Comparison of ENCODE assay signal across 1 cellular context in the genomic region with DNA sequence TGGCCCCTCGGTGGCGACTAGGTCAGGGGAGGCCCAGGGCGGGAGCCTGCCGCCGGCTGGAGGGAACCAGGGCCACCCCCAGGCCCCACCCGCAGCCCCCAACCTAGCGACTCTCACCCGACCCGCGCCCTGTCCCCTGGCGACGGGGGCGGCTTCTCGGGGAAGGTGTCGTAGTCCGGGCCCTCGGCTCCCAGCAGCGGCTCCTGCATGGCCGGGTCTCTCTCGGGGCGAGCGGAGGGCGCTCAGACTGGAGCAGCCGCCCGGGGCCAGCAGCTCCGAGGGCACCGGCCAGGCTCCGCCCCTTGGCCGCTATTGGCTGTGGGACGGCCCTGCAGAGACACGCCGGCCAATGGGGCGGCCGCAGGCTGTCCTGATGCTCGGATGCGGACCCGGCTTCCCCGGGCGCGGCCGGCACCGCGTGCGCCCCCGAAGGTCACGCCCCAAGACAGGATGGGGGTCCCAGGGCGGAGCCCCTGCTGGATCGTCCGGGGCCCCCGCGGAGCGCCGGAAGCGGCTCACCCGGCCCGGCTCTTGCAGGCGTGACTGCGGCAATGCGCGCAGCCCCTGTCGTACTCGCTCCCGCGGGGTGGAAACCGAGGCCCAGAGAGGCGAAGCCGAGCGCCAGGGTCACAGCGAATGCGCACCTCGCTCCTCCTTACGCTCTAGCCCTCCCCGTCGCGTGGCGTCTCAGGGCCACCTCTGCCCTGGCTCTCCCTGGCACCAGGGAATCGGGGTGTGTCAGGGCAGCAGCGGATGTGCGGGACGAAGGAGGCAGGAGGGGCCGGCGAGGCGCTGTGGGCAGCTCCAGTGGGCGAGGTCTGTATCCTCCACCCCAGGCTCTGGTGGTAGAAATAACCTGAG.
TF ChIP-seq lines count a peak whose summit lies in the region.

A gene with protein sequence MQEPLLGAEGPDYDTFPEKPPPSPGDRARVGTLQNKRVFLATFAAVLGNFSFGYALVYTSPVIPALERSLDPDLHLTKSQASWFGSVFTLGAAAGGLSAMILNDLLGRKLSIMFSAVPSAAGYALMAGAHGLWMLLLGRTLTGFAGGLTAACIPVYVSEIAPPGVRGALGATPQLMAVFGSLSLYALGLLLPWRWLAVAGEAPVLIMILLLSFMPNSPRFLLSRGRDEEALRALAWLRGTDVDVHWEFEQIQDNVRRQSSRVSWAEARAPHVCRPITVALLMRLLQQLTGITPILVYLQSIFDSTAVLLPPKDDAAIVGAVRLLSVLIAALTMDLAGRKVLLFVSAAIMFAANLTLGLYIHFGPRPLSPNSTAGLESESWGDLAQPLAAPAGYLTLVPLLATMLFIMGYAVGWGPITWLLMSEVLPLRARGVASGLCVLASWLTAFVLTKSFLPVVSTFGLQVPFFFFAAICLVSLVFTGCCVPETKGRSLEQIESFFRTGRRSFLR (minus strand): TSS at position 249 of the 861 bp plus-strand sequence. CDS start 40 bp downstream, at position 209.

TF ChIP-seq in K562, 482 proteins besides CTCF, POLR2A, EP300 and RAD21 (continued from another document and continues in another):
- TF ChIP-seq, protein P1, sequence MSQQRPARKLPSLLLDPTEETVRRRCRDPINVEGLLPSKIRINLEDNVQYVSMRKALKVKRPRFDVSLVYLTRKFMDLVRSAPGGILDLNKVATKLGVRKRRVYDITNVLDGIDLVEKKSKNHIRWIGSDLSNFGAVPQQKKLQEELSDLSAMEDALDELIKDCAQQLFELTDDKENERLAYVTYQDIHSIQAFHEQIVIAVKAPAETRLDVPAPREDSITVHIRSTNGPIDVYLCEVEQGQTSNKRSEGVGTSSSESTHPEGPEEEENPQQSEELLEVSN (IDR thresholded peaks at IDR 0.05; ENCODE audit: borderline replicate concordance in 1 of 2, extremely low read depth in 1 of 2, insufficient read depth in 1 of 2, insufficient read length in 1 of 2, low read depth in 1 of 2, low read length in 1 of 2, poor library complexity in 1 of 2, severe bottlenecking in 1 of 2) = peak in 1 of 2 experiments; percentile 32
- no peak for TF ChIP-seq TARDBP (IDR thresholded peaks at IDR 0.05)
- TF ChIP-seq, protein P2, sequence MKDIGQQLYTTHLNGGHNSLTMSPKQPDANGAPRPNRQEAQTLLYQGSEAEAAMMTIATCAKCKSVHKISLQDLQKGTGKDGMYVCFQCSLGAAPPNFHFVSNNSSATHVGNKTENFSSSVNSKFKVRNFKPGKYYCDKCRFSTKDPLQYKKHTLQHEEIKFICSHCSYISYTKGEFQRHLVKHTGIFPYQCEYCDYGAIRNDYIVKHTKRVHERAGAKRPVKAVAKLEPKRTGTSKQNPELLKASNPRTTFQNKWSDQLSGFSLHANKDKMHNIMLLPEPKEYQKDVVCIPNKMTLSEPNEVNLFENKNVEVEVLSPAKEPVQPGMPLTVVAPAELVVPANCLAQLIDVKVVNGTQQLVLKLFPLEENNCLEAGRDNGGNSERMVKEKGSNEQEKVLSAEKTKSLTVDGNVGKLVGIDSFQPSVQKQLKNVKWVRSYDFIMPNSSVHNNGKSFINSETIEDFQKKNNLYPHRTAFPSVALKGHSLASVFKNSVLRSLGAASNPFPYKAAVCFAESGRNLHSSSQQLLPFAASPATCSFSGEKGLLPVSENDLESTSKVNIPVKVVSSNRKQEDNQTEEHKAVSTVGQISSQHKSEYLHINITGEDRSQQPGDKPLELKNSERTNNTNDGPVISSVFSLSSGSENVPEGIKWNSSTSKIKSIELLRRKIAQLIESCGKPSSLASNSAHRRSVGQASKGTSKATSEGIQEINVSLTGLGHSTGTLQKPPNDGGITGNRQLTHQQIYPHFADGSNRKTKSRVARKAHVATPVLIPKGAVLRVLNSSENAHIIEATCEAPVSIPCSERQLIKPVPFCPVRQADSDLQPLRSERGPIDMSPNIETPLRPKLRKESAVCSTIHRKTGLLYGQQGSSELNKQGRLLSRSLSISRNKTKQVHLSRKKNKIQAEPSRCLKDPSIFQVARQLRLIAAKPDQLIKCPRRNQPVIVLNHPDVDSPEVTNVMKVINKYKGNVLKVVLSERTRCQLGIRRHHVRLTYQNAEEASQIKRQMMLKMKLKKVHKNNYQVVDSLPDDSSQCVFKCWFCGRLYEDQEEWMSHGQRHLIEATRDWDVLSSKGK (CRISPR knock-in tag; IDR thresholded peaks at IDR 0.05) = no peak
- TF ChIP-seq NR2C1 (IDR thresholded peaks at IDR 0.05) = no peak
- TF ChIP-seq NR2C1 (tag; IDR thresholded peaks at IDR 0.05) = no peak
- TF ChIP-seq, protein P3, sequence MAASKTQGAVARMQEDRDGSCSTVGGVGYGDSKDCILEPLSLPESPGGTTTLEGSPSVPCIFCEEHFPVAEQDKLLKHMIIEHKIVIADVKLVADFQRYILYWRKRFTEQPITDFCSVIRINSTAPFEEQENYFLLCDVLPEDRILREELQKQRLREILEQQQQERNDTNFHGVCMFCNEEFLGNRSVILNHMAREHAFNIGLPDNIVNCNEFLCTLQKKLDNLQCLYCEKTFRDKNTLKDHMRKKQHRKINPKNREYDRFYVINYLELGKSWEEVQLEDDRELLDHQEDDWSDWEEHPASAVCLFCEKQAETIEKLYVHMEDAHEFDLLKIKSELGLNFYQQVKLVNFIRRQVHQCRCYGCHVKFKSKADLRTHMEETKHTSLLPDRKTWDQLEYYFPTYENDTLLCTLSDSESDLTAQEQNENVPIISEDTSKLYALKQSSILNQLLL (CRISPR knock-in tag; IDR thresholded peaks at IDR 0.05; ENCODE audit: borderline replicate concordance) = no peak
- TF ChIP-seq, protein P4, sequence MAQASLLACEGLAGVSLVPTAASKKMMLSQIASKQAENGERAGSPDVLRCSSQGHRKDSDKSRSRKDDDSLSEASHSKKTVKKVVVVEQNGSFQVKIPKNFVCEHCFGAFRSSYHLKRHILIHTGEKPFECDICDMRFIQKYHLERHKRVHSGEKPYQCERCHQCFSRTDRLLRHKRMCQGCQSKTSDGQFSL (CRISPR knock-in tag; IDR thresholded peaks at IDR 0.05) = no peak
- TF ChIP-seq, protein P4 (tag; IDR thresholded peaks at IDR 0.05) = no peak
- TF ChIP-seq ZNF121 (CRISPR knock-in tag; conservative IDR thresholded peaks at IDR 0.05) = no peak
- TF ChIP-seq ZNF311 (CRISPR knock-in tag; IDR thresholded peaks at IDR 0.05) = no peak
- no peak for TF ChIP-seq FOXJ2 (tag; IDR thresholded peaks at IDR 0.05)
- no peak for TF ChIP-seq NFIC (IDR thresholded peaks at IDR 0.05)
- no peak for TF ChIP-seq ZNF140 (CRISPR knock-in tag; IDR thresholded peaks at IDR 0.05)
- peak; percentile 43; the same call in 1 of the 2 replicates for TF ChIP-seq GABPB1 (CRISPR knock-in tag; IDR thresholded peaks at IDR 0.05)
- peak; percentile 19 to 42; a peak in 3 of 4 replicates for TF ChIP-seq NRF1 (conservative IDR thresholded peaks at IDR 0.05 in 1 of 2, IDR thresholded peaks at IDR 0.05 in 1 of 2)
- TF ChIP-seq, protein P5, sequence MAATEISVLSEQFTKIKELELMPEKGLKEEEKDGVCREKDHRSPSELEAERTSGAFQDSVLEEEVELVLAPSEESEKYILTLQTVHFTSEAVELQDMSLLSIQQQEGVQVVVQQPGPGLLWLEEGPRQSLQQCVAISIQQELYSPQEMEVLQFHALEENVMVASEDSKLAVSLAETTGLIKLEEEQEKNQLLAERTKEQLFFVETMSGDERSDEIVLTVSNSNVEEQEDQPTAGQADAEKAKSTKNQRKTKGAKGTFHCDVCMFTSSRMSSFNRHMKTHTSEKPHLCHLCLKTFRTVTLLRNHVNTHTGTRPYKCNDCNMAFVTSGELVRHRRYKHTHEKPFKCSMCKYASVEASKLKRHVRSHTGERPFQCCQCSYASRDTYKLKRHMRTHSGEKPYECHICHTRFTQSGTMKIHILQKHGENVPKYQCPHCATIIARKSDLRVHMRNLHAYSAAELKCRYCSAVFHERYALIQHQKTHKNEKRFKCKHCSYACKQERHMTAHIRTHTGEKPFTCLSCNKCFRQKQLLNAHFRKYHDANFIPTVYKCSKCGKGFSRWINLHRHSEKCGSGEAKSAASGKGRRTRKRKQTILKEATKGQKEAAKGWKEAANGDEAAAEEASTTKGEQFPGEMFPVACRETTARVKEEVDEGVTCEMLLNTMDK (IDR thresholded peaks at IDR 0.05; ENCODE audit: borderline replicate concordance, insufficient read depth, low read depth, low read length, poor library complexity, severe bottlenecking) = no peak
- TF ChIP-seq, protein P6, sequence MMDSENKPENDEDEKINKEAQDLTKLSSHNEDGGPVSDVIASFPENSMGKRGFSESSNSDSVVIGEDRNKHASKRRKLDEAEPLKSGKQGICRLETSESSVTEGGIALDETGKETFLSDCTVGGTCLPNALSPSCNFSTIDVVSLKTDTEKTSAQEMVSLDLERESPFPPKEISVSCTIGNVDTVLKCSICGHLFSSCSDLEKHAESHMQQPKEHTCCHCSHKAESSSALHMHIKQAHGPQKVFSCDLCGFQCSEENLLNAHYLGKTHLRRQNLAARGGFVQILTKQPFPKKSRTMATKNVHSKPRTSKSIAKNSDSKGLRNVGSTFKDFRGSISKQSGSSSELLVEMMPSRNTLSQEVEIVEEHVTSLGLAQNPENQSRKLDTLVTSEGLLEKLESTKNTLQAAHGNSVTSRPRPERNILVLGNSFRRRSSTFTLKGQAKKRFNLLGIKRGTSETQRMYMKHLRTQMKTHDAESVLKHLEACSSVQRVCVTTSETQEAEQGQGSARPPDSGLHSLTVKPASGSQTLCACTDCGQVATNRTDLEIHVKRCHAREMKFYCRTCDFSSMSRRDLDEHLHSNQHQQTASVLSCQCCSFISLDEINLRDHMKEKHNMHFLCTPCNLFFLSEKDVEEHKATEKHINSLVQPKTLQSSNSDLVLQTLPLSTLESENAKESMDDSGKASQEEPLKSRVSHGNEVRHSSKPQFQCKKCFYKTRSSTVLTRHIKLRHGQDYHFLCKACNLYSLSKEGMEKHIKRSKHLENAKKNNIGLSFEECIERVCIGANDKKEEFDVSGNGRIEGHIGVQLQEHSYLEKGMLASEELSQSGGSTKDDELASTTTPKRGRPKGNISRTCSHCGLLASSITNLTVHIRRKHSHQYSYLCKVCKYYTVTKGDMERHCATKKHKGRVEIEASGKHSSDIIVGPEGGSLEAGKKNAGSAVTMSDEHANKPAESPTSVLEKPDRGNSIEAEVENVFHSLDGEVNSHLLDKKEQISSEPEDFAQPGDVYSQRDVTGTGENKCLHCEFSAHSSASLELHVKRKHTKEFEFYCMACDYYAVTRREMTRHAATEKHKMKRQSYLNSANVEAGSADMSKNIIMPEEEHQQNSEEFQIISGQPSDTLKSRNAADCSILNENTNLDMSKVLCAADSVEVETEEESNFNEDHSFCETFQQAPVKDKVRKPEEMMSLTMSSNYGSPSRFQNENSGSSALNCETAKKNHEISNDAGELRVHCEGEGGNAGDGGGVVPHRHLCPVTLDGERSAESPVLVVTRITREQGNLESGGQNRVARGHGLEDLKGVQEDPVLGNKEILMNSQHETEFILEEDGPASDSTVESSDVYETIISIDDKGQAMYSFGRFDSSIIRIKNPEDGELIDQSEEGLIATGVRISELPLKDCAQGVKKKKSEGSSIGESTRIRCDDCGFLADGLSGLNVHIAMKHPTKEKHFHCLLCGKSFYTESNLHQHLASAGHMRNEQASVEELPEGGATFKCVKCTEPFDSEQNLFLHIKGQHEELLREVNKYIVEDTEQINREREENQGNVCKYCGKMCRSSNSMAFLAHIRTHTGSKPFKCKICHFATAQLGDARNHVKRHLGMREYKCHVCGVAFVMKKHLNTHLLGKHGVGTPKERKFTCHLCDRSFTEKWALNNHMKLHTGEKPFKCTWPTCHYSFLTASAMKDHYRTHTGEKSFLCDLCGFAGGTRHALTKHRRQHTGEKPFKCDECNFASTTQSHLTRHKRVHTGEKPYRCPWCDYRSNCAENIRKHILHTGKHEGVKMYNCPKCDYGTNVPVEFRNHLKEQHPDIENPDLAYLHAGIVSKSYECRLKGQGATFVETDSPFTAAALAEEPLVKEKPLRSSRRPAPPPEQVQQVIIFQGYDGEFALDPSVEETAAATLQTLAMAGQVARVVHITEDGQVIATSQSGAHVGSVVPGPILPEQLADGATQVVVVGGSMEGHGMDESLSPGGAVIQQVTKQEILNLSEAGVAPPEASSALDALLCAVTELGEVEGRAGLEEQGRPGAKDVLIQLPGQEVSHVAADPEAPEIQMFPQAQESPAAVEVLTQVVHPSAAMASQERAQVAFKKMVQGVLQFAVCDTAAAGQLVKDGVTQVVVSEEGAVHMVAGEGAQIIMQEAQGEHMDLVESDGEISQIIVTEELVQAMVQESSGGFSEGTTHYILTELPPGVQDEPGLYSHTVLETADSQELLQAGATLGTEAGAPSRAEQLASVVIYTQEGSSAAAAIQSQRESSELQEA (IDR thresholded peaks at IDR 0.05; ENCODE audit: low read depth) = no peak
- TF ChIP-seq, protein P7, sequence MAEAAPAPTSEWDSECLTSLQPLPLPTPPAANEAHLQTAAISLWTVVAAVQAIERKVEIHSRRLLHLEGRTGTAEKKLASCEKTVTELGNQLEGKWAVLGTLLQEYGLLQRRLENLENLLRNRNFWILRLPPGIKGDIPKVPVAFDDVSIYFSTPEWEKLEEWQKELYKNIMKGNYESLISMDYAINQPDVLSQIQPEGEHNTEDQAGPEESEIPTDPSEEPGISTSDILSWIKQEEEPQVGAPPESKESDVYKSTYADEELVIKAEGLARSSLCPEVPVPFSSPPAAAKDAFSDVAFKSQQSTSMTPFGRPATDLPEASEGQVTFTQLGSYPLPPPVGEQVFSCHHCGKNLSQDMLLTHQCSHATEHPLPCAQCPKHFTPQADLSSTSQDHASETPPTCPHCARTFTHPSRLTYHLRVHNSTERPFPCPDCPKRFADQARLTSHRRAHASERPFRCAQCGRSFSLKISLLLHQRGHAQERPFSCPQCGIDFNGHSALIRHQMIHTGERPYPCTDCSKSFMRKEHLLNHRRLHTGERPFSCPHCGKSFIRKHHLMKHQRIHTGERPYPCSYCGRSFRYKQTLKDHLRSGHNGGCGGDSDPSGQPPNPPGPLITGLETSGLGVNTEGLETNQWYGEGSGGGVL (CRISPR knock-in tag; IDR thresholded peaks at IDR 0.05) = no peak
- no peak; the same call in 1 of the 2 replicates for TF ChIP-seq PHF8 (IDR thresholded peaks at IDR 0.05; ENCODE audit: borderline replicate concordance, low read length)
